26 cellular contexts compared by ENCODE assay signal in genomic region chr10:116324227-116324950, GRCh38. TPM values are rescaled to one million over a fixed set of nuclear protein-coding genes. Genes with fewer than 3 reads are reported as not detected.
A peak's percentile ranks its signal among the peaks of the same experiment; 100 is the strongest.
DNase-seq lines count a peak whose midpoint lies in the region; FAIRE-seq and TF ChIP-seq lines count a peak whose summit lies in the region.
"Had no signal": no experiment of that assay in that cellular context is flagged by ENCODE, and none has a peak within 500 bp of the region (broad histone marks: within the 10 kb centered on the region; RNA-seq: fewer than 3 reads in every experiment).

TSS of gene CCDC172 (plus strand) at chr10:116324448. CDS start at chr10:116325012, 564 bp downstream.

- no peak within 1 kb of the TSS for H3K56ac ChIP-seq in H1 (replicated peaks; ENCODE audit: insufficient read length, low read depth, low read length)

- H2AK5ac ChIP-seq in H1 (ENCODE audit: low read depth, low read length), result 0 out of 2 replicates have a peak within 1 kb of the TSS, but pooled peaks have one; percentile 46

- no peaks in the 10 kb centered on the region for H3K23me2 ChIP-seq in H1 (ENCODE audit: low read depth, low read length)

- H3K4me3 ChIP-seq in HUES48 (ENCODE audit: low read depth, low read length) (peak within 1 kb of the TSS; percentile 8; the same call in 1 of the 2 replicates), H1 (ENCODE audit: extremely low read depth in 1 of 4, insufficient read depth in 2 of 4, low read depth in 3 of 4, low read length in 4 of 4) (peak within 1 kb of the TSS in 1 of 4 experiments; percentile 31; a peak in 2 of 8 replicates)
- H3K4me3 ChIP-seq: BLaER1 treated with 17β-estradiol and CSF1 and Interleukin-3, amounts not matched to agents 10 nM and 100 nM; HAP-1; SJCRH30 had no signal

- TF ChIP-seq CTCF in H1 (IDR thresholded peaks at IDR 0.05; ENCODE audit: control extremely low read depth in 1 of 3, insufficient read depth in 1 of 3, low read depth in 1 of 3, low read length in 3 of 3), result peak in 1 of 3 experiments; percentile 5; a peak in 1 of 4 replicates

- no peak for TF ChIP-seq EP300 in H1 (IDR thresholded peaks at IDR 0.05; ENCODE audit: borderline replicate concordance in 1 of 2, low read depth in 2 of 2, low read length in 2 of 2)

- peak within 1 kb of the TSS; percentile 97 for H2AFZ ChIP-seq in H1 (ENCODE audit: low read length)

- H3K79me1 ChIP-seq in H1 (ENCODE audit: low read depth, low read length), result no peaks in the 10 kb centered on the region

- H3K79me2 ChIP-seq in H1 (ENCODE audit: control insufficient read depth in 1 of 2, insufficient read depth in 2 of 2, low read length in 2 of 2), result no peaks in the 10 kb centered on the region

- H3K14ac ChIP-seq in H1 (ENCODE audit: insufficient read length), result no peak within 1 kb of the TSS

- peak within 1 kb of the TSS; percentile 95 for H2BK20ac ChIP-seq in H1 (ENCODE audit: low read length)

- H3K9me3 ChIP-seq in HUES48 (ENCODE audit: control insufficient read depth, insufficient read depth, low read length), result no peaks in the 10 kb centered on the region
- H3K9me3 ChIP-seq in H1 (ENCODE audit: insufficient read depth in 2 of 2, low read depth in 1 of 2, low read length in 1 of 2), result no peaks in the 10 kb centered on the region
- H3K9me3 ChIP-seq: BLaER1 treated with 17β-estradiol and CSF1 and Interleukin-3, amounts not matched to agents 10 nM and 100 nM; Caco-2; HAP-1; SJCRH30 had no signal

- DNase-seq in H1 (ENCODE audit: low read depth in 1 of 2, low spot score in 2 of 2), result peak in 1 of 2 experiments; percentile 54
- DNase-seq in iPS-NIHi7 (ENCODE audit: extremely low spot score), result peak; percentile 10
- no peak for DNase-seq in NK-92 treated with Interleukin-12 subunit alpha and Interleukin-12 subunit beta, amount 100 ng/mL, for 24 hours (lab: John Stamatoyannopoulos, UW)
- DNase-seq in NCI-H2227 (lab: John Stamatoyannopoulos, UW; ENCODE audit: unreplicated experiment), result no peak
- DNase-seq in cerebellar cortex (ENCODE audit: low spot score), result no peak
- DNase-seq in NCI-H526 treated with DMSO at 0.1 percent for 48 hours (lab: John Stamatoyannopoulos, UW), result no peak
- DNase-seq: Caco-2; CD4-positive, alpha-beta memory T cell; DMS 273 treated with DMSO at 0.1 percent for 48 hours; DMS79 treated with DMSO at 0.1 percent for 48 hours; KBM-7; NCI-H1092; NCI-H1436 treated with DMSO at 0.1 percent for 48 hours; NCI-H1930; NCI-H226; NCI-H524; NCI-H82; OCI-M1; SJCRH30; T-cell had no signal

- peak within 1 kb of the TSS; percentile 21; the same call in 1 of the 2 replicates for H2BK15ac ChIP-seq in H1 (ENCODE audit: low read length)

- no peak within 1 kb of the TSS for H3K23ac ChIP-seq in H1 (ENCODE audit: insufficient read length)

- peak within 1 kb of the TSS; percentile 88 for H2BK5ac ChIP-seq in H1 (ENCODE audit: low read depth, low read length)

- peak within 1 kb of the TSS; percentile 36 for H3K27ac ChIP-seq in HUES48 (ENCODE audit: low read depth, low read length)
- H3K27ac ChIP-seq in H1 (ENCODE audit: low read depth, low read length), result peak within 1 kb of the TSS; percentile 34; the same call in 1 of the 2 replicates
- H3K27ac ChIP-seq: BLaER1 treated with 17β-estradiol and CSF1 and Interleukin-3, amounts not matched to agents 10 nM and 100 nM; SJCRH30 had no signal

- peak within 1 kb of the TSS; percentile 86 for H2BK12ac ChIP-seq in H1 (ENCODE audit: low read depth, low read length)

- H3K18ac ChIP-seq in H1 (ENCODE audit: extremely low read depth, low read length), result peak within 1 kb of the TSS; percentile 94

- CTCF ChIA-PET in H1 (lab: Charles Lee; ENCODE audit: partially characterized antibody), result no interaction called here

- 82% methylated on average over 22 of the region's 22 CpGs; no CpG with 5 or more reads in 1 of the 2 experiments for WGBS in H1 (ENCODE audit: extremely low coverage in 1 of 2, insufficient coverage in 1 of 2, insufficient read length in 1 of 2, insufficient replicate concordance in 2 of 2, low coverage in 1 of 2, low lambda C conversion rate in 2 of 2, missing lambda C conversion rate in 1 of 2), 2 experiments

- peak within 1 kb of the TSS; percentile 33 for H2BK120ac ChIP-seq in H1 (replicated peaks; ENCODE audit: low read depth, low read length)

- H3K4me2 ChIP-seq in H1 (ENCODE audit: insufficient read depth in 1 of 2, low read depth in 2 of 2, low read length in 2 of 2), result peak within 1 kb of the TSS; percentile 55 to 60

- H4K5ac ChIP-seq in H1 (ENCODE audit: insufficient read length, low read depth, low read length), result no peak within 1 kb of the TSS

- peak within 1 kb of the TSS; percentile 67 for H4K91ac ChIP-seq in H1 (replicated peaks; ENCODE audit: insufficient read length, low read length)

- H3K36me3 ChIP-seq in HUES48 (ENCODE audit: control insufficient read depth, insufficient read depth, low read length) (no peaks in the 10 kb centered on the region), H1 (ENCODE audit: control insufficient read depth in 2 of 4, insufficient read depth in 4 of 4, low read length in 3 of 4) (no peaks in the 10 kb centered on the region)
- H3K36me3 ChIP-seq: BLaER1 treated with 17β-estradiol and CSF1 and Interleukin-3, amounts not matched to agents 10 nM and 100 nM; HAP-1; SJCRH30 had no signal

- FAIRE-seq in H1 (lab: Jason Lieb, UNC), result no peak
- FAIRE-seq: GM12891, HepG2 had no signal

- no peak within 1 kb of the TSS for H3K4ac ChIP-seq in H1 (replicated peaks; ENCODE audit: insufficient read length, low read depth, low read length)

- H3K27me3 ChIP-seq in HUES48 (ENCODE audit: control insufficient read depth, insufficient read depth, low read length), result no peaks in the 10 kb centered on the region
- H3K27me3 ChIP-seq in H1 (replicated peaks in 1 of 4; ENCODE audit: control insufficient read depth in 3 of 4, extremely low read depth in 1 of 4, insufficient read depth in 3 of 4, low read length in 3 of 4), result no peaks in the 10 kb centered on the region
- H3K27me3 ChIP-seq: BLaER1 treated with 17β-estradiol and CSF1 and Interleukin-3, amounts not matched to agents 10 nM and 100 nM; SJCRH30 had no signal

- H4K8ac ChIP-seq in H1 (ENCODE audit: extremely low read depth, insufficient read depth, low read length), result peak within 1 kb of the TSS; percentile 74; the same call in 1 of the 2 replicates

- H4K20me1 ChIP-seq in H1 (replicated peaks in 1 of 2; ENCODE audit: control insufficient read depth in 1 of 2, insufficient read depth in 2 of 2, low read length in 2 of 2), result no peaks in the 10 kb centered on the region
- H4K20me1 ChIP-seq: BLaER1 treated with 17β-estradiol and CSF1 and Interleukin-3, amounts not matched to agents 10 nM and 100 nM had no signal

- TF ChIP-seq RAD21 in H1 (IDR thresholded peaks at IDR 0.05 in 1 of 2, conservative IDR thresholded peaks at IDR 0.05 in 1 of 2; ENCODE audit: low read depth in 2 of 2, low read length in 2 of 2), result peak in 1 of 2 experiments; percentile 20; a peak in 1 of 4 replicates

- TF ChIP-seq POLR2A in H1 (IDR thresholded peaks at IDR 0.05; ENCODE audit: control extremely low read depth in 1 of 2, low read depth in 2 of 2, low read length in 2 of 2), result no peak

- H3K9ac ChIP-seq in HUES48 (ENCODE audit: low read depth, low read length), result peak within 1 kb of the TSS; percentile 34; the same call in 1 of the 2 replicates
- no peak within 1 kb of the TSS for H3K9ac ChIP-seq in H1 (replicated peaks in 1 of 4; ENCODE audit: extremely low read depth in 1 of 4, low read depth in 3 of 4, low read length in 3 of 4)
- H3K9ac ChIP-seq: BLaER1 treated with 17β-estradiol and CSF1 and Interleukin-3, amounts not matched to agents 10 nM and 100 nM had no signal

- H3K4me1 ChIP-seq in HUES48 (ENCODE audit: control insufficient read depth, insufficient read depth, low read length), result peaks cover 33% of the 10 kb centered on the region
- peaks cover 0 to 12% (median 10%) of the 10 kb centered on the region in 4 experiments for H3K4me1 ChIP-seq in H1 (replicated peaks in 1 of 4; ENCODE audit: control insufficient read depth in 3 of 4, insufficient read depth in 4 of 4, low read length in 3 of 4)
- H3K4me1 ChIP-seq: Caco-2, SJCRH30 had no signal

- POLR2A ChIA-PET in H1 (lab: Charles Lee; ENCODE audit: partially characterized antibody), result interaction anchor here (0.8 kb wide), 2 partner anchors 7 to 25 kb away, joined by 3 read pairs; no protein-coding TSS in a partner anchor

TF ChIP-seq in H1, 55 proteins besides CTCF, POLR2A, EP300 and RAD21 (continues in another document):
- TF ChIP-seq TAF1 (IDR thresholded peaks at IDR 0.05; ENCODE audit: low read depth, low read length) (0 out of 2 replicates have a peak, but pooled peaks have one; percentile 11), E2F6 (IDR thresholded peaks at IDR 0.05) (peak; percentile 5; the same call in 1 of the 2 replicates), NANOG (IDR thresholded peaks at IDR 0.05; ENCODE audit: insufficient read depth, low read depth, low read length, poor library complexity, severe bottlenecking) (no peak), USF2 (IDR thresholded peaks at IDR 0.05; ENCODE audit: low read length) (no peak)

RNA-seq across cellular contexts. Expression of gene CCDC172, which starts in this region (rescaled TPM):
- total RNA-seq in H1 (2021; fragmentation: NEBNext Ultra II Directional; extraction: Animal tissue kit (Norgen Biotek cat#: 25700)), result 1.7 and 3.6 TPM in 2 replicates
- polyA plus RNA-seq in H1 (2011; rRNA removed), result 0.91 and 1.1 TPM in 2 replicates
- 1.6 TPM for polyA plus RNA-seq in H1 (2011; cell fraction: cytosol; rRNA removed)
- polyA plus RNA-seq in H1 (2011; cell fraction: nucleus; rRNA removed), result 0.43 TPM
- 0.87 to 1.7 TPM (median 1.3 TPM) in 4 replicates for polyA plus RNA-seq in H1 (2012, experiment 1 of 2)
- not detected for polyA plus RNA-seq in H1 (2012, experiment 2 of 2)
- 9.2 TPM for polyA plus RNA-seq in H1 (2013, experiment 1 of 2)
- polyA plus RNA-seq in H1 (2013, experiment 2 of 2), result 5.1 TPM
- polyA minus RNA-seq in H1 (2011; rRNA and poly(A)+ RNA removed), result 0.28 and 0.78 TPM in 2 replicates
- not detected for polyA minus RNA-seq in H1 (2011; cell fraction: cytosol; rRNA and poly(A)+ RNA removed)
- 1.9 TPM for polyA minus RNA-seq in H1 (2011; cell fraction: nucleus; rRNA and poly(A)+ RNA removed)
- total RNA-seq: Caco-2; CD4-positive, alpha-beta memory T cell; G401; HepG2; SJCRH30; T-cell had no signal
- polyA plus RNA-seq: CD4-positive, alpha-beta memory T cell; HepG2 had no signal
